Comparison of ENCODE assay signal across 1 cellular context in genomic region chr15:74134387-74135027, GRCh38.
TF ChIP-seq lines count a peak whose summit lies in the region.

No MANE protein-coding gene starts in this region.

TF ChIP-seq in GM23338, 12 proteins besides CTCF, POLR2A, EP300 and RAD21 (continued from another document):
- TF ChIP-seq ZNF462 (CRISPR knock-in tag; IDR thresholded peaks at IDR 0.05), result no peak
- no peak for TF ChIP-seq JUNB (IDR thresholded peaks at IDR 0.05; ENCODE audit: unreplicated experiment)
- TF ChIP-seq ZNF331 (CRISPR knock-in tag; IDR thresholded peaks at IDR 0.05; ENCODE audit: low read depth), result no peak
- no peak for TF ChIP-seq ZNF114 (CRISPR knock-in tag; IDR thresholded peaks at IDR 0.05)
- no peak for TF ChIP-seq STAT1 (IDR thresholded peaks at IDR 0.05; ENCODE audit: unreplicated experiment)
- no peak for TF ChIP-seq ETS1 (IDR thresholded peaks at IDR 0.05)
TF ChIP-seq in GM23338: peak in this region for 3.
